In the genomic region with DNA sequence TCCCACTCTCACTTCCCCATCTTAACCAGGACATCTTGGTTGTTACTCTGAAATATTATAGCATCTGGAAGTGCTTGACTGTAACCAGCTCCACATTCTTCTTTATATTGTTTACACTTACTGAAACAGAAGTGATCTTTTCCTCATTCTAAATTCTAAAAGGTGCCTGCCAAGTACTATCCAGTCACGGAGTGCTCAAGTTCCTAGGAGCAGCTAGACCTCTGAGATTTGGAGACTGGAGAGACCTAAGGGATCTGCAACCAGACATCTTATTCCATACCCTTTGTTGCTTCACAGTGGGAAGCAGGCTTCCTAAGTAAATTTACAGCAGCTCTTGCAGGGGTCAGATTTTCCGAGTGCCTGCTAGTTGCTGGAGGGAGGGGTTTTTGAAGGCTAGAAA, we compare ENCODE assay signal across 1 cellular context.
TF ChIP-seq lines count a peak whose summit lies in the region.

No MANE protein-coding gene starts in this region.

TF ChIP-seq in A549, 52 proteins besides CTCF, POLR2A, EP300 and RAD21 (continued from another document):
- TF ChIP-seq, protein P1, sequence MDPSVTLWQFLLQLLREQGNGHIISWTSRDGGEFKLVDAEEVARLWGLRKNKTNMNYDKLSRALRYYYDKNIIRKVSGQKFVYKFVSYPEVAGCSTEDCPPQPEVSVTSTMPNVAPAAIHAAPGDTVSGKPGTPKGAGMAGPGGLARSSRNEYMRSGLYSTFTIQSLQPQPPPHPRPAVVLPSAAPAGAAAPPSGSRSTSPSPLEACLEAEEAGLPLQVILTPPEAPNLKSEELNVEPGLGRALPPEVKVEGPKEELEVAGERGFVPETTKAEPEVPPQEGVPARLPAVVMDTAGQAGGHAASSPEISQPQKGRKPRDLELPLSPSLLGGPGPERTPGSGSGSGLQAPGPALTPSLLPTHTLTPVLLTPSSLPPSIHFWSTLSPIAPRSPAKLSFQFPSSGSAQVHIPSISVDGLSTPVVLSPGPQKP (IDR thresholded peaks at IDR 0.05; ENCODE audit: low read depth, low read length) = no peak
- no peak for TF ChIP-seq CBX8 (IDR thresholded peaks at IDR 0.05)
- no peak for TF ChIP-seq RARB (CRISPR knock-in tag; IDR thresholded peaks at IDR 0.05)
- TF ChIP-seq CEBPB (IDR thresholded peaks at IDR 0.05) = no peak
- no peak for TF ChIP-seq GATA3 (IDR thresholded peaks at IDR 0.05; ENCODE audit: borderline replicate concordance)
